In the genomic region with DNA sequence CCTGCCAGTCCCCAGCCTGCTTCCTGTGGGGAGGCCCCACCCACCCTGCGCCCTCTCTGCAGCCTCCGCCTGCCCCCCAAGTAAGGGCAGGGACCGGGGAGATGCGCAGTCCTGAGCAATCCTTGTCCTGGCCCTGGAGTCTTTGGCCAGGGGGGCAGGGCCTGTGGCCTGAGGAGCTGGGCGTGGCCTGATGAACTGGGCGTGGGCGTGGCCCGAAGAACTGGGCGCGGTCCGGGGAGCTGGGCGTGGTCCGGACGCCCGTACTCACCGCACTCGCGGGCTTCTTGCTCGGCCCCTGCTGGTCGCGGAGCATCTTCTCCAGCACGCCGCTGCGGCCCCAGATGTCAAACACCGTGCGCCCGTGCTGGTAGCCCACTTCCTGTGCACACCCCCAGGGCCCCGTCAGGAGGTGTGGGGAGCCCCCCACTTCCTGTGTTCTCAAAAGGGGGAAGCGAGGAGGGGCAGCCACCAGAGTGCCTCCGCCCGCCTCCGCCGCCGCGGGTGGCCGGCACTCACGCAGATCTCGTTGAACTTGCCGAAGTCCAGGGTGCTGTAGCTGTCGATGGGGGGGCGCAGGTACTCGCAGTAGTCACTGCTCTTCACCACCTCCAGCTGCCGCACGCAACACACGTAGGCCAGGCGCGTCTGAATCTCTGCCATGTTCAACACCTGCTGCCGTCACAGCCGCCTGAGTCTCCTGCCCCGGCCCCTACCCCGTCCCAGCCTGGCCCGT, we compare ENCODE assay signal across 9 cellular contexts. TPM values are rescaled to one million over a fixed set of nuclear protein-coding genes. Genes with fewer than 3 reads are reported as not detected.
DNase-seq lines count a peak whose midpoint lies in the region; ATAC-seq, FAIRE-seq and TF ChIP-seq lines count a peak whose summit lies in the region.
"Had no signal": no experiment of that assay in that cellular context is flagged by ENCODE, and none has a peak within 500 bp of the region (broad histone marks: within the 10 kb centered on the region; RNA-seq: fewer than 3 reads in every experiment).

No MANE protein-coding gene starts in this region.

- peak; percentile 47; the same call in 1 of the 2 replicates for TF ChIP-seq POLR2A in GM12892 (IDR thresholded peaks at IDR 0.05; ENCODE audit: low read depth, low read length)

- no peaks in the 10 kb centered on the region for H3K27me3 ChIP-seq in effector memory CD4-positive, alpha-beta T cell (replicated peaks; ENCODE audit: control insufficient read depth, insufficient read depth, low read length, poor library complexity, severe bottlenecking)
- no peaks in the 10 kb centered on the region for H3K27me3 ChIP-seq in small intestine (ENCODE audit: control insufficient read depth in 2 of 2, insufficient read depth in 2 of 2, low read length in 2 of 2)

- peaks cover 6% of the 10 kb centered on the region for H3K36me3 ChIP-seq in effector memory CD4-positive, alpha-beta T cell (ENCODE audit: control insufficient read depth, insufficient read depth, low read length)
- H3K36me3 ChIP-seq in small intestine (ENCODE audit: control insufficient read depth in 2 of 2, insufficient read depth in 2 of 2, low read length in 2 of 2): no peaks in the 10 kb centered on the region

- peak overlapping the region; percentile 59 for H3K27ac ChIP-seq in effector memory CD4-positive, alpha-beta T cell (ENCODE audit: insufficient read depth, low read length, poor library complexity, severe bottlenecking)
- peak overlapping the region; percentile 32 to 59 for H3K27ac ChIP-seq in small intestine (ENCODE audit: low read depth in 1 of 2, low read length in 1 of 2)

- no peaks in the 10 kb centered on the region for H3K9me3 ChIP-seq in effector memory CD4-positive, alpha-beta T cell (ENCODE audit: control insufficient read depth, low read length)
- no peaks in the 10 kb centered on the region for H3K9me3 ChIP-seq in small intestine (ENCODE audit: control insufficient read depth, low read depth)

- WGBS in small intestine, 3 donors: 44 to 70% (median 56%) methylated on average over 48 to 52 of the region's 52 CpGs

- FAIRE-seq in GM12892 (lab: Jason Lieb, UNC) (peak; percentile 46), small intestine (lab: Jason Lieb, UNC) (no peak)

- peak; percentile 79 for DNase-seq in GM12892 (ENCODE audit: insufficient read length)
- peak; percentile 42 to 72 for DNase-seq in activated CD4-positive, alpha-beta T cell treated with anti-CD3 and anti-CD28 coated beads for 24 hours (ENCODE audit: low read depth in 2 of 2)
- peak; percentile 63 to 71 (median 67) for DNase-seq in effector memory CD4-positive, alpha-beta T cell
- DNase-seq in small intestine: peak; percentile 60
- no peak for DNase-seq in ureter (ENCODE audit: low spot score)
- no peak for DNase-seq in NCI-H226
- no peak for DNase-seq in HK-2 (ENCODE audit: unreplicated experiment)

- peaks cover 44% of the 10 kb centered on the region for H3K4me1 ChIP-seq in effector memory CD4-positive, alpha-beta T cell (ENCODE audit: control insufficient read depth, insufficient read depth, low read length, poor library complexity, severe bottlenecking)
- H3K4me1 ChIP-seq in small intestine (ENCODE audit: control insufficient read depth in 2 of 2, insufficient read depth in 1 of 2, low read depth in 1 of 2, low read length in 1 of 2): peaks cover 2 to 7% of the 10 kb centered on the region in 2 donors

- H3K4me3 ChIP-seq in effector memory CD4-positive, alpha-beta T cell (ENCODE audit: insufficient read depth, low read depth, low read length, poor library complexity, severe bottlenecking): peak overlapping the region; percentile 47
- no peak overlapping the region for H3K4me3 ChIP-seq in small intestine (ENCODE audit: low read depth in 1 of 2, low read length in 2 of 2)

- peak; percentile 42 for ATAC-seq in HG03159 (IDR thresholded peaks at IDR 0.05; ENCODE audit: unreplicated experiment)

RNA-seq across cellular contexts. Expression of gene NSMF, which starts 2.7 kb away (rescaled TPM):
- polyA plus RNA-seq in GM12892 (2012; ENCODE audit: missing spikeins): 16.7 TPM
- polyA plus RNA-seq in small intestine: 10 to 100 TPM; 34.0 to 76.9 (median 57.3) TPM
- 49.3 TPM for total RNA-seq in ureter

RNA-seq across cellular contexts. Expression of gene ENTPD8, which starts 20.7 kb away (rescaled TPM):
- polyA plus RNA-seq in GM12892 (2012; ENCODE audit: missing spikeins): not detected
- polyA plus RNA-seq in small intestine: 10 to 100 TPM; 15.9 to 85.4 (median 62.8) TPM
- total RNA-seq in ureter: not detected
- polyA plus RNA-seq: neural cell had no signal

RNA-seq across cellular contexts. Expression of gene NOXA1, which starts 38.6 kb away (rescaled TPM):
- polyA plus RNA-seq in GM12892 (2012; ENCODE audit: missing spikeins): not detected
- polyA plus RNA-seq in small intestine: 10 to 100 TPM in 2 of 3 donors, 1 to 10 TPM in 1; 8.0 to 38.0 (median 24.9) TPM
- 12.5 TPM for total RNA-seq in ureter

RNA-seq across cellular contexts. Expression of gene EXD3, which starts 38.9 kb away (rescaled TPM):
- 3.9 TPM for polyA plus RNA-seq in GM12892 (2012; ENCODE audit: missing spikeins)
- polyA plus RNA-seq in small intestine: 10 to 100 TPM; 15.0 to 36.2 (median 28.6) TPM
- 43.0 TPM for total RNA-seq in ureter

Comparison
In these comparisons a context has a peak if more than half of its experiments do, and no peak if none do; other contexts are left out.
1. DNase-seq: peak in GM12892 (single experiment), activated CD4-positive, alpha-beta T cell treated with anti-CD3 and anti-CD28 coated beads for 24 hours (2 of 2), effector memory CD4-positive, alpha-beta T cell (3 of 3) and small intestine (single experiment); none in ureter (single experiment), NCI-H226 (single experiment) and HK-2 (single experiment).